ENCODE assay signal across 8 cellular contexts in the genomic region with DNA sequence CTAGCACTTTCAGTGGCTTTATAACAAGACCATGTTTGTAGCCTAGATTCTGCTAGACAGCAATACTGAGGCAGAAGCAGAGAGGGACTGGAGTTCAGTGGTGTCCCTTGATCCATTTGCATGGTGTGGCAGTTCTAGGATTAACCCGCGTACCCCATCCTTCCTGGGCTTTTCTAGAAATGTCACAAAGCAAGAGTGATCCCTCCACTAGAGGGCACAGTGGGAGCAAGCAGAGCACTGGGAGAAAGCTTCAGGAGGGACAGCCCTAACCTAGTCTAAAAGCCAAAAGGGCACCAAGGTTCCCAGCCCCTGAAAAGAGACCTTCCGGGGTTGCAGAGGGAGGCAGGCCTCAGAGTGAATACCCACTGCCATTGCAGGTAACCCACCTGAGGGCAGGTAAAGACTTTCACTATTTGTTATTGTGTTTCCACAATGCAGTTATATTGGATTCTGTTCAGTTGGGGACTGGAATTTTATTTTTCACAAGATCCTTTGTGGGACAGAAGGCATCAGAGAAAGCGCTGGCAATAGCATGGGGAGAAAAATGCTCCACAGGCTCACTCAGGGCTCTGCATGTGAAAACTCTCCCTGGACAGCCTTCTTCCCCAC.
DNase-seq lines count a peak whose midpoint lies in the region; ATAC-seq, FAIRE-seq and TF ChIP-seq lines count a peak whose summit lies in the region.

No MANE protein-coding gene starts in this region.

- peak; percentile 88 for FAIRE-seq in GM18507 (lab: Jason Lieb, UNC)

- no peak for ATAC-seq in GM18870 (IDR thresholded peaks at IDR 0.05; ENCODE audit: unreplicated experiment)

- DNase-seq in AG09309 (ENCODE audit: low read depth) (no peak), GM18507 (ENCODE audit: extremely low spot score, insufficient read length, low read depth) (peak; percentile 55), M059J (ENCODE audit: low read depth) (peak; percentile 68), T-helper 2 cell (peak in 3 of 5 experiments; percentile 7 to 63 (median 7)), astrocyte of the cerebellum (ENCODE audit: low read depth) (no peak), hypothalamus (lab: John Stamatoyannopoulos, UW) (peak in 28 of 51 donors; percentile 0 to 42 (median 8))
- peak; percentile 21 to 59 (median 34) for DNase-seq in stimulated activated CD4-positive, alpha-beta T cell treated with anti-CD3 and anti-CD28 coated beads, Interleukin-12 subunit alpha, Interleukin-12 subunit beta, amount 100 ng/mL, for 48 hours (ENCODE audit: low read depth in 2 of 3, low spot score in 1 of 3)

- H3K4me3 ChIP-seq in AG09309 (ENCODE audit: control insufficient read depth, low read depth, low read length) = no peak overlapping the region
- H3K4me3 ChIP-seq in astrocyte of the cerebellum (ENCODE audit: low read depth, low read length) = no peak overlapping the region

- TF ChIP-seq CTCF in AG09309 (IDR thresholded peaks at IDR 0.05; ENCODE audit: control insufficient read depth, insufficient read depth, low read depth, low read length, missing control alignments) (peak; percentile 90), astrocyte of the cerebellum (IDR thresholded peaks at IDR 0.05; ENCODE audit: low read depth, low read length, missing control alignments) (peak; percentile 86)

- in situ Hi-C loops in astrocyte of the cerebellum (cut with HindIII; ENCODE audit: low sequenced_read_pairs) = no loop called here

Comparison
In these comparisons a context has a peak if more than half of its experiments do, and no peak if none do; other contexts are left out.
1. DNase-seq: peak in GM18507 (single experiment), M059J (single experiment), T-helper 2 cell (3 of 5), hypothalamus (28 of 51) and stimulated activated CD4-positive, alpha-beta T cell treated with anti-CD3 and anti-CD28 coated beads, Interleukin-12 subunit alpha, Interleukin-12 subunit beta, amount 100 ng/mL, for 48 hours (3 of 3); none in AG09309 (single experiment) and astrocyte of the cerebellum (single experiment).